Comparison of ENCODE assay signal across 19 cellular contexts in the genomic region with DNA sequence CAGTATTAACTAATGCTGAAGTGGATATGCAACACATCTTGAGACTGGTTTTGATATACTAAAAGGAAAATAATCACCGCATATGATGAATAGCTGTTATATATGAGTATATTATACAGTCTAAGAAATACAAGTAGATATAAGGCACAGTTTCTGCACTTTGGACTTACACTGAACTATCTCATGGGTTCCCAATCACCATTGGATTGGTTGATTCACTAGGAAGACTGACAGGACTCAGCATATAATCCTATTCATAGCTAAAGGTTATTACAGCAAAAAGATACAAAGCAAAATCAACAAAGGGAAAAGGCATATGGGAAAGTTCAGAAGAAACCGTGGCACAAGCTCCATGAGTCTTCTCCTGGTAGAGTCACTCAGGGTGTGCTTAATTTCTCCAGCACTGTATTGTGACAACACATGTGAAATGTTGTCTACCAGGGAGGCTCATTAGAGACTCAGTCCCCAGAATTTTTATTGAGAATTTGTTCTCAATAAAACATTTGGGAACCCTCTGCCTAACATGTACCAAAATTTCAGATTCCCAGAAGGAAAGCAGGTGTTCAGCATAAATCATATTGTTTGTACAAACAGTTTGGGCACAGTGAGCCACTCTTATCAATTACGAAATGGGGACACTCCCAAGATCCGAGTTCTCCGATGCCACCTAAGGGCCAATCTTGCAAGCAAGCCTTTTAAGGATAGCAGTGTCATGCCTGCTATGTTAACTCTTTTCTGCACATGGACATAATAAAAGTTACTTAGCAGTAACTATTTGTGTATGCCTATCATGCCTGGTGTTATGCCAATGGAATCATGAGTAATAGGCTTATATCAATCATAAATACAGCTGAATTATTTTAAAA. TPM values are rescaled to one million over a fixed set of nuclear protein-coding genes. Genes with fewer than 3 reads are reported as not detected.
A peak's percentile ranks its signal among the peaks of the same experiment; 100 is the strongest.
DNase-seq lines count a peak whose midpoint lies in the region; ATAC-seq, FAIRE-seq and TF ChIP-seq lines count a peak whose summit lies in the region.
"Had no signal": no experiment of that assay in that cellular context is flagged by ENCODE, and none has a peak within 500 bp of the region (broad histone marks: within the 10 kb centered on the region; RNA-seq: fewer than 3 reads in every experiment).

No MANE protein-coding gene starts in this region.

- WGBS in small intestine, 3 donors = 35 to 69% (median 49%) methylated on average over 5 of the region's 5 CpGs

- H3K9me3 ChIP-seq in small intestine (ENCODE audit: control insufficient read depth, low read depth) = no peaks in the 10 kb centered on the region
- no peaks in the 10 kb centered on the region for H3K9me3 ChIP-seq in BE2C

- FAIRE-seq in small intestine (lab: Jason Lieb, UNC) = no peak
- FAIRE-seq: astrocyte, TTC549 had no signal

- H3K27me3 ChIP-seq in small intestine (ENCODE audit: control insufficient read depth in 2 of 2, insufficient read depth in 2 of 2, low read length in 2 of 2) (no peaks in the 10 kb centered on the region), BE2C (no peaks in the 10 kb centered on the region)

- H3K36me3 ChIP-seq in small intestine (ENCODE audit: control insufficient read depth in 2 of 2, insufficient read depth in 2 of 2, low read length in 2 of 2) (peaks cover 2 to 3% of the 10 kb centered on the region in 2 donors), BE2C (no peaks in the 10 kb centered on the region)

- DNase-seq in Right ventricle myocardium inferior (ENCODE audit: missing footprints) = no peak
- DNase-seq in left cardiac atrium = no peak
- DNase-seq in RPMI7951 (ENCODE audit: low read depth) = peak; percentile 9
- DNase-seq in fibroblast of the aortic adventitia (ENCODE audit: low read depth) = peak; percentile 2
- peak; percentile 63 for DNase-seq in small intestine
- no peak for DNase-seq in BE2C
- DNase-seq in SIG-M5 (lab: John Stamatoyannopoulos, UW) = no peak
- DNase-seq: activated CD4-positive, alpha-beta T cell treated with anti-CD3 and anti-CD28 coated beads, Interleukin-2, amount 50 U/mL, for 4 hours; activated naive CD4-positive, alpha-beta T cell treated with anti-CD3 and anti-CD28 coated beads, Interleukin-2, amount 10 ng/mL, durations not matched to agents 7 days and 5 days; activated T-cell treated with anti-CD3 and anti-CD28 coated beads, Interleukin-2, amount 50 U/mL, for 1 hour; CD8-positive, alpha-beta T cell; DMS79; left ventricle myocardium inferior; NCI-H1417 treated with DMSO at 0.1 percent for 48 hours; NCI-H2171 treated with DMSO at 0.1 percent for 48 hours; NCI-H774 had no signal

- H3K4me3 ChIP-seq in fibroblast of the aortic adventitia (ENCODE audit: low read depth, low read length) (no peak overlapping the region), small intestine (ENCODE audit: low read depth in 1 of 2, low read length in 2 of 2) (no peak overlapping the region), BE2C (ENCODE audit: low read depth, low read length) (no peak overlapping the region)
- H3K4me3 ChIP-seq: left ventricle myocardium inferior had no signal

- intact Hi-C loops in Right ventricle myocardium inferior (cut with DNase I) = no loop called here
- intact Hi-C loops in left cardiac atrium (cut with DNase I) = no loop called here

- TF ChIP-seq CTCF in fibroblast of the aortic adventitia (IDR thresholded peaks at IDR 0.05; ENCODE audit: insufficient read depth, low read length) (no peak), BE2C (IDR thresholded peaks at IDR 0.05; ENCODE audit: low read depth, low read length) (no peak)

- H3K4me1 ChIP-seq in small intestine (ENCODE audit: control insufficient read depth in 2 of 2, insufficient read depth in 1 of 2, low read depth in 1 of 2, low read length in 1 of 2) = no peaks in the 10 kb centered on the region
- no peaks in the 10 kb centered on the region for H3K4me1 ChIP-seq in BE2C

- H3K27ac ChIP-seq in small intestine (ENCODE audit: low read depth in 1 of 2, low read length in 1 of 2) = no peak overlapping the region
- H3K27ac ChIP-seq: left ventricle myocardium inferior had no signal

- ATAC-seq in Right ventricle myocardium inferior (peak; percentile 50), left cardiac atrium (no peak), GM19455 (IDR thresholded peaks at IDR 0.05; ENCODE audit: unreplicated experiment) (no peak)
- ATAC-seq: CD8-positive, alpha-beta T cell had no signal

RNA-seq across cellular contexts. Expression of a gene that starts 26.8 kb away (rescaled TPM):
- total RNA-seq in Right ventricle myocardium inferior (35.7 TPM), left cardiac atrium (10 to 100 TPM; 28.6 to 32.0 TPM), fibroblast of the aortic adventitia (ENCODE audit: low replicate concordance) (2.5 and 8.5 TPM in 2 replicates)
- total RNA-seq in RPMI7951 (2014; rRNA removed; shearing (Covaris generic)) = 31.6 and 37.5 TPM in 2 replicates
- polyA plus RNA-seq in small intestine = 10 to 100 TPM; 43.2 to 57.3 (median 51.4) TPM
- polyA plus RNA-seq in BE2C (2012; ENCODE audit: insufficient read depth, insufficient read length, low read depth) = 6.2 TPM

Comparison
In these comparisons a context has a peak if more than half of its experiments do, and no peak if none do; other contexts are left out.
1. DNase-seq: peak in RPMI7951 (single experiment), fibroblast of the aortic adventitia (single experiment) and small intestine (single experiment); none in Right ventricle myocardium inferior (single experiment), left cardiac atrium (single experiment), BE2C (single experiment) and SIG-M5 (single experiment).